ENCODE assay signal across 8 cellular contexts in genomic region chr16:88737298-88738166, GRCh38. TPM values are rescaled to one million over a fixed set of nuclear protein-coding genes. Genes with fewer than 3 reads are reported as not detected.
DNase-seq lines count a peak whose midpoint lies in the region; ATAC-seq and TF ChIP-seq lines count a peak whose summit lies in the region.

No MANE protein-coding gene starts in this region.

- 23 to 94% methylated on average over 15 to 46 of the region's 54 CpGs for WGBS in body of pancreas, 2 donors

- no peak for TF ChIP-seq POLR2A in body of pancreas (IDR thresholded peaks at IDR 0.05)

- TF ChIP-seq CTCF in LNCAP (IDR thresholded peaks at IDR 0.05) = peak; percentile 99
- peak; percentile 79 for TF ChIP-seq CTCF in VCaP (conservative IDR thresholded peaks at IDR 0.05)
- TF ChIP-seq CTCF in body of pancreas (IDR thresholded peaks at IDR 0.05) = peak; percentile 96 to 100 (median 99)

- peaks cover 0 to 5% of the 10 kb centered on the region in 2 donors for H3K36me3 ChIP-seq in body of pancreas (replicated peaks in 1 of 2; ENCODE audit: insufficient read depth in 1 of 2, low read depth in 2 of 2)

- H3K27me3 ChIP-seq in body of pancreas = no peaks in the 10 kb centered on the region

- ATAC-seq in GM18498 (IDR thresholded peaks at IDR 0.05; ENCODE audit: unreplicated experiment) (peak; percentile 56), body of pancreas (peak; percentile 89), GM19467 (IDR thresholded peaks at IDR 0.05; ENCODE audit: unreplicated experiment) (no peak)

- H3K4me3 ChIP-seq in body of pancreas = no peak overlapping the region

- H3K27ac ChIP-seq in VCaP (0 out of 2 replicates have a peak overlapping the region, but pooled peaks have one; percentile 13), body of pancreas (no peak overlapping the region)

- peaks cover 9% of the 10 kb centered on the region for H3K4me1 ChIP-seq in body of pancreas

- intact Hi-C loops in body of pancreas (cut with DNase I) = loop anchor here (5.0 kb wide), 1 partner anchor 425 kb away; no protein-coding TSS in a partner anchor

- peak; percentile 75 for DNase-seq in AG08395 (ENCODE audit: low spot score)
- DNase-seq in body of pancreas = peak; percentile 80 to 86 (median 84)
- DNase-seq in islet precursor cell = peak; percentile 80
- peak; percentile 70 to 71 for DNase-seq in stimulated activated CD4-positive, alpha-beta T cell treated with anti-CD3 and anti-CD28 coated beads, Interleukin-2, amount 100 ng/mL, for 24 hours

- no peaks in the 10 kb centered on the region for H3K9me3 ChIP-seq in body of pancreas

RNA-seq across cellular contexts. Expression of gene CTU2, which starts 31.2 kb away (rescaled TPM):
- 10 to 100 TPM in 1 of 2 donors, 1 to 10 TPM in 1; 5.7 to 10.2 TPM for total RNA-seq in body of pancreas

RNA-seq across cellular contexts. Expression of gene RNF166, which starts 31.3 kb away (rescaled TPM):
- total RNA-seq in body of pancreas = 10 to 100 TPM; 16.6 to 27.7 TPM

RNA-seq across cellular contexts. Expression of gene PIEZO1, which starts 47.5 kb away (rescaled TPM):
- total RNA-seq in body of pancreas = 100 to 1,000 TPM in 1 of 2 donors, 10 to 100 TPM in 1; 61.0 to 269 TPM

RNA-seq across cellular contexts. Expression of gene SNAI3, which starts 51.2 kb away (rescaled TPM):
- total RNA-seq in body of pancreas = under 1 TPM in 1 of 2 donors, not detected in 1; 0.26 TPM
